ENCODE assay signal across 17 cellular contexts in the genomic region with DNA sequence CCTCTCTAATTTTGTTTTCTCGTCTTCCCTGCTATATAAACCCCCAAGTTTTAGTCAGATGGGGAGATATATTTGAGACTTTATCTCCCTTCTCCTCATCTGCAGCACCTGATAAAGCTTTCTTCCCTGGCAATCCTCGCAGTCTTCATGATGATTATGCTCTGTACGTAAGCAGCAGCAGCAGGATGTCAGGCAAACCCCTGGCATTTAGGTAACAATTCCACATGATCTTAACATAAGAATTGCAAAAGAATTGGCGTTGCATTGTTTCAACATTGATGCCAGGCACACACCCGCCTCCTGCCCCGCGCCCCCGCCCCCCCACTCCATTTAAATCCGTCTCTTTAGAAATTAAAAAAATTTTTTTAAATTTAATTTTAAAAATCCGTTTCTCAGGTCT. TPM values are rescaled to one million over a fixed set of nuclear protein-coding genes. Genes with fewer than 3 reads are reported as not detected.
DNase-seq lines count a peak whose midpoint lies in the region; ATAC-seq, FAIRE-seq and TF ChIP-seq lines count a peak whose summit lies in the region.
"Had no signal": no experiment of that assay in that cellular context is flagged by ENCODE, and none has a peak within 500 bp of the region (broad histone marks: within the 10 kb centered on the region; RNA-seq: fewer than 3 reads in every experiment).

No MANE protein-coding gene starts in this region.

- H3K27me3 ChIP-seq in ACC112 (ENCODE audit: insufficient read depth, low read length) (no peaks in the 10 kb centered on the region), NT2/D1 (ENCODE audit: insufficient read depth, insufficient read length) (no peaks in the 10 kb centered on the region), psoas muscle (ENCODE audit: insufficient read depth in 3 of 3, low read length in 2 of 3) (no peaks in the 10 kb centered on the region)

- no peaks in the 10 kb centered on the region for H3K36me3 ChIP-seq in ACC112 (ENCODE audit: insufficient read depth, low read length)
- no peaks in the 10 kb centered on the region for H3K36me3 ChIP-seq in NT2/D1 (ENCODE audit: insufficient read depth, insufficient read length, low read length)
- H3K36me3 ChIP-seq in psoas muscle (ENCODE audit: insufficient read depth in 1 of 2, low read depth in 1 of 2): peaks cover 0 to 8% of the 10 kb centered on the region in 2 donors

- no peaks in the 10 kb centered on the region for H3K79me2 ChIP-seq in ACC112 (ENCODE audit: control insufficient read depth, insufficient read depth, low read length, unreplicated experiment)

- H3K9me3 Mint-ChIP-seq in endothelial cell (ENCODE audit: unreplicated experiment): no peaks in the 10 kb centered on the region
- no peaks in the 10 kb centered on the region for H3K9me3 Mint-ChIP-seq in stimulated activated naive B cell treated with anti-CD40 and anti-IgM and Interleukin-4, amounts not matched to agents 10 μg/mL and 1 μg/mL and 100 μg/mL, for 72 hours
- H3K9me3 Mint-ChIP-seq: activated CD4-positive, alpha-beta memory T cell treated with anti-CD3 and anti-CD28 coated beads for 36 hours; activated naive CD8-positive, alpha-beta T cell treated with anti-CD3 and anti-CD28 coated beads, Interleukin-2, amount 50 U/mL, for 24 hours; activated T-cell treated with anti-CD3 and anti-CD28 coated beads, Interleukin-2, amount 50 U/mL, for 72 hours had no signal

- peak overlapping the region; percentile 16 for H3K9ac ChIP-seq in NT2/D1 (ENCODE audit: insufficient read length, low read depth)

- FAIRE-seq in H54 (lab: Jason Lieb, UNC): no peak
- FAIRE-seq: GM12878 had no signal

- intact Hi-C loops in psoas muscle (cut with DNase I): no loop called here

- no peak overlapping the region for H3K4me3 Mint-ChIP-seq in endothelial cell (ENCODE audit: unreplicated experiment)
- no peak overlapping the region for H3K4me3 Mint-ChIP-seq in stimulated activated naive B cell treated with anti-CD40 and anti-IgM and Interleukin-4, amounts not matched to agents 10 μg/mL and 1 μg/mL and 100 μg/mL, for 72 hours
- H3K4me3 Mint-ChIP-seq: activated CD4-positive, alpha-beta memory T cell treated with anti-CD3 and anti-CD28 coated beads for 36 hours; activated naive CD8-positive, alpha-beta T cell treated with anti-CD3 and anti-CD28 coated beads, Interleukin-2, amount 50 U/mL, for 24 hours; activated T-cell treated with anti-CD3 and anti-CD28 coated beads, Interleukin-2, amount 50 U/mL, for 72 hours had no signal

- H3K4me3 ChIP-seq in ACC112 (ENCODE audit: low read depth, low read length): no peak overlapping the region
- no peak overlapping the region for H3K4me3 ChIP-seq in NT2/D1 (ENCODE audit: insufficient read length, low read depth)
- no peak overlapping the region for H3K4me3 ChIP-seq in psoas muscle
- H3K4me3 ChIP-seq: GM12878, SK-N-MC had no signal

- TF ChIP-seq CTCF in endothelial cell (IDR thresholded peaks at IDR 0.05; ENCODE audit: unreplicated experiment): no peak
- TF ChIP-seq CTCF in psoas muscle (IDR thresholded peaks at IDR 0.05): no peak

- peaks cover 28% of the 10 kb centered on the region for H3K4me1 ChIP-seq in ACC112 (ENCODE audit: control insufficient read depth, insufficient read depth, low read length, unreplicated experiment)
- H3K4me1 ChIP-seq in NT2/D1 (ENCODE audit: insufficient read depth, insufficient read length): peaks cover 10% of the 10 kb centered on the region
- no peaks in the 10 kb centered on the region for H3K4me1 ChIP-seq in psoas muscle

- H3K27me3 Mint-ChIP-seq in endothelial cell (ENCODE audit: unreplicated experiment): peaks cover 4% of the 10 kb centered on the region
- H3K27me3 Mint-ChIP-seq in stimulated activated naive B cell treated with anti-CD40 and anti-IgM and Interleukin-4, amounts not matched to agents 10 μg/mL and 1 μg/mL and 100 μg/mL, for 72 hours: peaks cover 5 to 18% of the 10 kb centered on the region in 2 donors
- H3K27me3 Mint-ChIP-seq: activated CD4-positive, alpha-beta memory T cell treated with anti-CD3 and anti-CD28 coated beads for 36 hours; activated naive CD8-positive, alpha-beta T cell treated with anti-CD3 and anti-CD28 coated beads, Interleukin-2, amount 50 U/mL, for 24 hours had no signal

- H3K9me3 ChIP-seq in NT2/D1 (ENCODE audit: insufficient read depth, low read length) (no peaks in the 10 kb centered on the region), psoas muscle (no peaks in the 10 kb centered on the region)

- H3K27ac ChIP-seq in ACC112 (ENCODE audit: low read depth, low read length) (peak overlapping the region; percentile 91), psoas muscle (peak overlapping the region; percentile 48)
- H3K27ac ChIP-seq: SK-N-MC had no signal

- H2AFZ ChIP-seq in ACC112 (ENCODE audit: low read length, unreplicated experiment): peak overlapping the region; percentile 78

- DNase-seq in NT2/D1 (ENCODE audit: low read depth, low spot score) (no peak), endothelial cell (ENCODE audit: low spot score) (no peak), psoas muscle (no peak), NCI-H1105 treated with DMSO at 0.1 percent for 48 hours (lab: John Stamatoyannopoulos, UW) (no peak), NCI-H2107 treated with DMSO at 0.1 percent for 48 hours (lab: John Stamatoyannopoulos, UW; ENCODE audit: unreplicated experiment) (no peak), H54 (ENCODE audit: insufficient read length, low spot score) (no peak)
- no peak for DNase-seq in stimulated activated naive B cell treated with anti-CD40 and anti-IgM and Interleukin-4, amounts not matched to agents 10 μg/mL and 1 μg/mL and 100 μg/mL, for 72 hours
- DNase-seq: activated CD4-positive, alpha-beta memory T cell treated with anti-CD3 and anti-CD28 coated beads for 36 hours; activated naive CD8-positive, alpha-beta T cell treated with anti-CD3 and anti-CD28 coated beads, Interleukin-2, amount 50 U/mL, for 24 hours; activated T-cell treated with anti-CD3 and anti-CD28 coated beads, Interleukin-2, amount 50 U/mL, for 72 hours; COR-L47; mesendoderm; NCI-H2171; NK-92 treated with Interleukin-12 subunit alpha and Interleukin-12 subunit beta, amount 100 ng/mL, for 24 hours had no signal

- H3K27ac Mint-ChIP-seq in endothelial cell (ENCODE audit: unreplicated experiment): peak overlapping the region; percentile 28
- H3K27ac Mint-ChIP-seq in stimulated activated naive B cell treated with anti-CD40 and anti-IgM and Interleukin-4, amounts not matched to agents 10 μg/mL and 1 μg/mL and 100 μg/mL, for 72 hours: no peak overlapping the region
- H3K27ac Mint-ChIP-seq: activated CD4-positive, alpha-beta memory T cell treated with anti-CD3 and anti-CD28 coated beads for 36 hours; activated naive CD8-positive, alpha-beta T cell treated with anti-CD3 and anti-CD28 coated beads, Interleukin-2, amount 50 U/mL, for 24 hours; activated T-cell treated with anti-CD3 and anti-CD28 coated beads, Interleukin-2, amount 50 U/mL, for 72 hours had no signal

- no peak for ATAC-seq in psoas muscle
- ATAC-seq in stimulated activated naive B cell treated with anti-CD40 and anti-IgM and Interleukin-4, amounts not matched to agents 10 μg/mL and 1 μg/mL and 100 μg/mL, for 72 hours (replicated peaks): no peak
- ATAC-seq: activated naive CD8-positive, alpha-beta T cell treated with anti-CD3 and anti-CD28 coated beads, Interleukin-2, amount 50 U/mL, for 24 hours; activated T-cell treated with anti-CD3 and anti-CD28 coated beads, Interleukin-2, amount 50 U/mL, for 72 hours; GM12878 had no signal

- no peak for TF ChIP-seq POLR2A in H54 (IDR thresholded peaks at IDR 0.05; ENCODE audit: low read depth, low read length)

- WGBS in psoas muscle, 3 donors: 85 to 90% (median 86%) methylated on average over 10 of the region's 10 CpGs

- H3K4me1 Mint-ChIP-seq in endothelial cell (ENCODE audit: unreplicated experiment): peaks cover 58% of the 10 kb centered on the region
- peaks cover 21 to 29% of the 10 kb centered on the region in 2 donors for H3K4me1 Mint-ChIP-seq in stimulated activated naive B cell treated with anti-CD40 and anti-IgM and Interleukin-4, amounts not matched to agents 10 μg/mL and 1 μg/mL and 100 μg/mL, for 72 hours

- peaks cover 4% of the 10 kb centered on the region for H3K36me3 Mint-ChIP-seq in endothelial cell (ENCODE audit: low read depth, unreplicated experiment)
- H3K36me3 Mint-ChIP-seq in stimulated activated naive B cell treated with anti-CD40 and anti-IgM and Interleukin-4, amounts not matched to agents 10 μg/mL and 1 μg/mL and 100 μg/mL, for 72 hours: no peaks in the 10 kb centered on the region
- H3K36me3 Mint-ChIP-seq: activated CD4-positive, alpha-beta memory T cell treated with anti-CD3 and anti-CD28 coated beads for 36 hours had no signal

RNA-seq across cellular contexts. Expression of a gene that starts 6.1 kb away (rescaled TPM):
- total RNA-seq in endothelial cell (ENCODE audit: unreplicated experiment): 4.8 TPM
- 1 to 10 TPM in 3 of 4 donors, under 1 TPM in 1; 0.58 to 1.4 (median 1.1) TPM for total RNA-seq in psoas muscle
- under 1 TPM; 0.56 to 0.79 (median 0.73) TPM for polyA plus RNA-seq in psoas muscle

RNA-seq across cellular contexts. Expression of a gene that starts 37.3 kb away (rescaled TPM):
- total RNA-seq in endothelial cell (ENCODE audit: unreplicated experiment) (27.4 TPM), psoas muscle (10 to 100 TPM; 26.3 to 30.7 (median 27.3) TPM)
- 10 to 100 TPM; 17.8 to 29.8 (median 17.8) TPM for polyA plus RNA-seq in psoas muscle
